ENCODE assay signal across 18 cellular contexts in genomic region chr9:134335095-134335489, GRCh38. TPM values are rescaled to one million over a fixed set of nuclear protein-coding genes. Genes with fewer than 3 reads are reported as not detected.
DNase-seq lines count a peak whose midpoint lies in the region; ATAC-seq, FAIRE-seq and TF ChIP-seq lines count a peak whose summit lies in the region.
"Had no signal": no experiment of that assay in that cellular context is flagged by ENCODE, and none has a peak within 500 bp of the region (broad histone marks: within the 10 kb centered on the region; RNA-seq: fewer than 3 reads in every experiment).

No MANE protein-coding gene starts in this region.

- peaks cover 100% of the 10 kb centered on the region for H3K79me2 ChIP-seq in astrocyte (ENCODE audit: insufficient read depth, low read length)

- H3K27me3 ChIP-seq in BLaER1 treated with 17β-estradiol and CSF1 and Interleukin-3, amounts not matched to agents 10 nM and 100 nM: no peaks in the 10 kb centered on the region
- H3K27me3 ChIP-seq in astrocyte (ENCODE audit: insufficient read depth, low read length) (no peaks in the 10 kb centered on the region), right lobe of liver (no peaks in the 10 kb centered on the region), tibial artery (no peaks in the 10 kb centered on the region)
- H3K27me3 ChIP-seq: ascending aorta, SJSA1, testis had no signal

- H3K9ac ChIP-seq in BLaER1 treated with 17β-estradiol and CSF1 and Interleukin-3, amounts not matched to agents 10 nM and 100 nM: peak overlapping the region in 4 of 11 experiments; percentile 18 to 60 (median 30); a peak in 4 of 22 replicates
- H3K9ac ChIP-seq in astrocyte (ENCODE audit: low read length): no peak overlapping the region
- H3K9ac ChIP-seq: parathyroid adenoma had no signal

- H4K20me1 ChIP-seq in BLaER1 treated with 17β-estradiol and CSF1 and Interleukin-3, amounts not matched to agents 10 nM and 100 nM: peaks cover 100% of the 10 kb centered on the region in 11 experiments
- H4K20me1 ChIP-seq in astrocyte (ENCODE audit: insufficient read depth, low read length): peaks cover 100% of the 10 kb centered on the region

- no peaks in the 10 kb centered on the region for H3K9me3 ChIP-seq in BLaER1 treated with 17β-estradiol and CSF1 and Interleukin-3, amounts not matched to agents 10 nM and 100 nM (replicated peaks in 1 of 11)
- H3K9me3 ChIP-seq in astrocyte (ENCODE audit: insufficient read depth, low read depth, low read length) (no peaks in the 10 kb centered on the region), right lobe of liver (no peaks in the 10 kb centered on the region), tibial artery (no peaks in the 10 kb centered on the region)
- H3K9me3 ChIP-seq: ascending aorta, SJSA1, testis had no signal

- H3K36me3 ChIP-seq in BLaER1 treated with 17β-estradiol and CSF1 and Interleukin-3, amounts not matched to agents 10 nM and 100 nM: peaks cover 0 to 44% (median 0%) of the 10 kb centered on the region in 11 experiments; a peak in 5 of 22 replicates
- H3K36me3 ChIP-seq in astrocyte (ENCODE audit: insufficient read depth, low read length) (no peaks in the 10 kb centered on the region), right lobe of liver (no peaks in the 10 kb centered on the region), tibial artery (no peaks in the 10 kb centered on the region)
- H3K36me3 ChIP-seq: ascending aorta, SJSA1 had no signal

- intact Hi-C loops in right lobe of liver (cut with DNase I) (loop anchor here in 1 of 2 donors (5.0 to 10.0 kb wide), 2 partner anchors 42 to 160 kb away; no protein-coding TSS in a partner anchor), tibial artery (cut with DNase I; ENCODE audit: low total_unique reads) (no loop called here)

- H3K9me3 Mint-ChIP-seq in HFFc6 (no peaks in the 10 kb centered on the region), astrocyte (ENCODE audit: unreplicated experiment) (no peaks in the 10 kb centered on the region)

- no peak for TF ChIP-seq POLR2A in right lobe of liver (IDR thresholded peaks at IDR 0.05)

- H3K27ac Mint-ChIP-seq in HFFc6 (peak overlapping the region; percentile 85), astrocyte (ENCODE audit: unreplicated experiment) (peak overlapping the region; percentile 36)
- H3K27ac Mint-ChIP-seq: B cell had no signal

- no peak overlapping the region for H3K4me3 Mint-ChIP-seq in HFFc6
- H3K4me3 Mint-ChIP-seq in astrocyte (ENCODE audit: unreplicated experiment): no peak overlapping the region
- H3K4me3 Mint-ChIP-seq: B cell had no signal

- H3K27me3 Mint-ChIP-seq in HFFc6 (ENCODE audit: insufficient read depth) (no peaks in the 10 kb centered on the region), astrocyte (ENCODE audit: low read depth, unreplicated experiment) (no peaks in the 10 kb centered on the region)
- H3K27me3 Mint-ChIP-seq: B cell had no signal

- peak overlapping the region in 7 of 11 experiments; percentile 20 to 100 (median 99); a peak in 11 of 22 replicates for H3K4me2 ChIP-seq in BLaER1 treated with 17β-estradiol and CSF1 and Interleukin-3, amounts not matched to agents 10 nM and 100 nM
- no peak overlapping the region for H3K4me2 ChIP-seq in astrocyte (ENCODE audit: low read length)

- ATAC-seq in right lobe of liver (peak in 1 of 4 donors; percentile 1), HG02623 (IDR thresholded peaks at IDR 0.05; ENCODE audit: unreplicated experiment) (no peak), GM18858 (IDR thresholded peaks at IDR 0.05; ENCODE audit: unreplicated experiment) (no peak)

- TF ChIP-seq CTCF in HFFc6 (IDR thresholded peaks at IDR 0.05) (no peak), astrocyte (IDR thresholded peaks at IDR 0.05; ENCODE audit: insufficient read depth, low read depth, low read length) (no peak), right lobe of liver (IDR thresholded peaks at IDR 0.05) (no peak), tibial artery (IDR thresholded peaks at IDR 0.05) (no peak)

- peak overlapping the region in 2 of 11 experiments; percentile 5 to 28; a peak in 1 of 22 replicates for H3K27ac ChIP-seq in BLaER1 treated with 17β-estradiol and CSF1 and Interleukin-3, amounts not matched to agents 10 nM and 100 nM
- H3K27ac ChIP-seq in astrocyte (ENCODE audit: low read depth, low read length): no peak overlapping the region
- H3K27ac ChIP-seq in right lobe of liver: peak overlapping the region; percentile 65 to 97 (median 77)
- no peak overlapping the region for H3K27ac ChIP-seq in tibial artery
- H3K27ac ChIP-seq: HL-60, parathyroid adenoma, SJSA1, testis had no signal

- H3K36me3 Mint-ChIP-seq in HFFc6 (ENCODE audit: low read depth) (no peaks in the 10 kb centered on the region), astrocyte (ENCODE audit: low read depth, unreplicated experiment) (no peaks in the 10 kb centered on the region)

- DNase-seq in HFFc6 (peak; percentile 75), astrocyte (ENCODE audit: low read depth) (no peak), right lobe of liver (no peak), 8988T (no peak), tibial artery (no peak)
- DNase-seq: activated effector memory CD4-positive, alpha-beta T cell treated with anti-CD3 and anti-CD28 coated beads, Interleukin-2, amount 50 U/mL, for 16 hours; dermis blood vessel endothelial cell; NCI-H2081; NCI-H774; testis had no signal

- H3K4me1 Mint-ChIP-seq in HFFc6 (ENCODE audit: low read depth) (peaks cover 19% of the 10 kb centered on the region), astrocyte (ENCODE audit: low read depth, unreplicated experiment) (peaks cover 18% of the 10 kb centered on the region)

- no peak overlapping the region for H2AFZ ChIP-seq in astrocyte (ENCODE audit: low read depth, low read length)
- H2AFZ ChIP-seq: parathyroid adenoma had no signal

- FAIRE-seq in astrocyte (lab: Jason Lieb, UNC): no peak

- 80% methylated on average over 2 of the region's 5 CpGs for WGBS in right lobe of liver (ENCODE audit: insufficient coverage, low coverage, low lambda C conversion rate, missing lambda C conversion rate)

- peaks cover 91 to 100% (median 99%) of the 10 kb centered on the region in 10 experiments for H3K4me1 ChIP-seq in BLaER1 treated with 17β-estradiol and CSF1 and Interleukin-3, amounts not matched to agents 10 nM and 100 nM
- H3K4me1 ChIP-seq in astrocyte (ENCODE audit: insufficient read depth, low read length) (peaks cover 11% of the 10 kb centered on the region), right lobe of liver (peaks cover 0 to 98% (median 62%) of the 10 kb centered on the region in 4 donors), tibial artery (peaks cover 0 to 100% (median 91%) of the 10 kb centered on the region in 4 donors)

- H3K4me3 ChIP-seq in BLaER1 treated with 17β-estradiol and CSF1 and Interleukin-3, amounts not matched to agents 10 nM and 100 nM: no peak overlapping the region
- H3K4me3 ChIP-seq in astrocyte (ENCODE audit: insufficient read depth, low read depth, low read length): no peak overlapping the region
- peak overlapping the region in 1 of 3 donors; percentile 54 for H3K4me3 ChIP-seq in right lobe of liver
- no peak overlapping the region for H3K4me3 ChIP-seq in tibial artery
- H3K4me3 ChIP-seq: ascending aorta, SJSA1, testis had no signal

RNA-seq across cellular contexts. Expression of gene RXRA, which starts 8.8 kb away (rescaled TPM):
- total RNA-seq in HFFc6 (2021; fragmentation: NEBNext Ultra II Directional; extraction: Animal tissue kit (Norgen Biotek cat#: 25700)): 10 to 100 TPM; 23.2 to 31.9 (median 28.0) TPM
- 33.4 and 33.7 TPM in 2 replicates for total RNA-seq in astrocyte
- 100 to 1,000 TPM; 105 to 165 (median 131) TPM for total RNA-seq in right lobe of liver

Comparison
In these comparisons a context has a peak if more than half of its experiments do, and no peak if none do; other contexts are left out.
1. H3K27ac ChIP-seq: peak in right lobe of liver (3 of 3); none in astrocyte (single experiment) and tibial artery (0 of 2).